In genomic region chr20:62156254-62156556, GRCh38 we compare ENCODE assay signal across 1 cellular context.
TF ChIP-seq lines count a peak whose summit lies in the region.

No MANE protein-coding gene starts in this region.

TF ChIP-seq in K562, 482 proteins besides CTCF, POLR2A, EP300 and RAD21:
- TF ChIP-seq CHD1 (IDR thresholded peaks at IDR 0.05; ENCODE audit: low read length) = no peak
- TF ChIP-seq YY1 (IDR thresholded peaks at IDR 0.05; ENCODE audit: borderline replicate concordance in 1 of 3, control insufficient read depth in 1 of 3, extremely low read depth in 1 of 3, insufficient read depth in 3 of 3, insufficient read length in 1 of 3, insufficient replicate concordance in 2 of 3, low read depth in 1 of 3, low read length in 2 of 3) = no peak
- TF ChIP-seq NELFE (IDR thresholded peaks at IDR 0.05; ENCODE audit: insufficient read depth, insufficient read length) = no peak
- TF ChIP-seq ZHX1 (conservative IDR thresholded peaks at IDR 0.05; ENCODE audit: low read length) = no peak
- TF ChIP-seq ZBTB5 (IDR thresholded peaks at IDR 0.05) = no peak
- TF ChIP-seq MCM7 (IDR thresholded peaks at IDR 0.05) = no peak
- no peak for TF ChIP-seq ELF4 (CRISPR knock-in tag; IDR thresholded peaks at IDR 0.05)
- no peak for TF ChIP-seq ZNF24 (IDR thresholded peaks at IDR 0.05)
- TF ChIP-seq PURB (CRISPR knock-in tag; IDR thresholded peaks at IDR 0.05; ENCODE audit: low read depth) = no peak
- no peak for TF ChIP-seq KHSRP (IDR thresholded peaks at IDR 0.05)
- TF ChIP-seq ZNF239 (CRISPR knock-in tag; IDR thresholded peaks at IDR 0.05) = no peak
